ENCODE assay signal across 26 cellular contexts in the genomic region with DNA sequence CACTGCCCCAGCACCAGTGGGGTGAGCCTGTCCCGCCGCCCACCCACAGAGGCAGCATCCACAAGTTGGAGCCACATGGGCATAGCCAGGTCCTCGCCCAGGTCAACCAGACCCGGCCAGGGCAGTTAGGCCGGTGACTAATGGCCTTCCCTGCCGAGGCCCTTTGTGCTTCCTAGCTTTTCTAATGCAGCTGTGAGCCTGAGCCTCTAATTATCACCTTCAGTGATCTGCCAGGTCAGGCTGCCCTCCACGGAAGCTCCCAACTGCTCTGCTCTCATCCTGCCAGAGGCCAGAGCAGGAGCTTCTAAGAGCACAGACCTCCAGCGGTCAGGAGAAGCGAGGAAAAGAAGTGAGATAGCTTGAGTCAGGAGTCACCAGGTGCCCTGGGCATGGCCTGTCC.
DNase-seq lines count a peak whose midpoint lies in the region; ATAC-seq and TF ChIP-seq lines count a peak whose summit lies in the region.
"Had no signal": no experiment of that assay in that cellular context is flagged by ENCODE, and none has a peak within 500 bp of the region (broad histone marks: within the 10 kb centered on the region; RNA-seq: fewer than 3 reads in every experiment).

No MANE protein-coding gene starts in this region.

- TF ChIP-seq RAD21 in Ishikawa (IDR thresholded peaks at IDR 0.05; ENCODE audit: low read depth), result no peak

- H3K4me3 Mint-ChIP-seq in endodermal cell (no peak overlapping the region), neural progenitor cell (no peak overlapping the region)
- no peak overlapping the region for H3K4me3 Mint-ChIP-seq in activated T-helper 2 cell treated with anti-CD3 and anti-CD28 coated beads, Interferon-gamma antibody, Interleukin-2, Interleukin-4, amounts not matched to agents 10 μg/mL and 5 μg/mL and 100 μg/mL, durations not matched to agents 14 hours and 24 hours and 36 hours (ENCODE audit: low read depth)
- H3K4me3 Mint-ChIP-seq: CD4-positive, CD25-positive, alpha-beta regulatory T cell had no signal

- H3F3A ChIP-seq in neural progenitor cell (ENCODE audit: low read depth), result no peaks in the 10 kb centered on the region

- no peaks in the 10 kb centered on the region for H3K36me3 ChIP-seq in breast epithelium
- H3K36me3 ChIP-seq in mammary epithelial cell (ENCODE audit: insufficient read depth, low read length), result no peaks in the 10 kb centered on the region
- H3K36me3 ChIP-seq in endodermal cell (ENCODE audit: control insufficient read depth, insufficient read depth, low read length), result no peaks in the 10 kb centered on the region
- no peaks in the 10 kb centered on the region for H3K36me3 ChIP-seq in neural progenitor cell
- H3K36me3 ChIP-seq: BLaER1 had no signal

- TF ChIP-seq CTCF in breast epithelium (IDR thresholded peaks at IDR 0.05) (no peak), mammary epithelial cell (conservative IDR thresholded peaks at IDR 0.05 in 1 of 2, IDR thresholded peaks at IDR 0.05 in 1 of 2; ENCODE audit: extremely low read depth in 1 of 2, insufficient read depth in 1 of 2, low read depth in 1 of 2, low read length in 2 of 2) (no peak), endodermal cell (conservative IDR thresholded peaks at IDR 0.05) (no peak), neural progenitor cell (IDR thresholded peaks at IDR 0.05) (no peak)

- intact Hi-C loops in breast epithelium (cut with DNase I; ENCODE audit: low total_unique reads) (no loop called here), mammary epithelial cell (cut with micrococcal nuclease) (no loop called here)
- intact Hi-C loops in activated T-helper 2 cell treated with anti-CD3 and anti-CD28 coated beads, Interferon-gamma antibody, Interleukin-2, Interleukin-4, amounts not matched to agents 10 μg/mL and 5 μg/mL and 100 μg/mL, durations not matched to agents 14 hours and 24 hours and 36 hours (cut with micrococcal nuclease), result no loop called here

- TF ChIP-seq POLR2A in breast epithelium (IDR thresholded peaks at IDR 0.05), result no peak

- peak; percentile 81 for TF ChIP-seq EP300 in Ishikawa (IDR thresholded peaks at IDR 0.05; ENCODE audit: borderline replicate concordance)

- H3K4me3 ChIP-seq in breast epithelium (no peak overlapping the region), mammary epithelial cell (replicated peaks in 1 of 3; ENCODE audit: insufficient read depth in 1 of 3, low read depth in 2 of 3, low read length in 3 of 3) (no peak overlapping the region), endodermal cell (ENCODE audit: low read length) (no peak overlapping the region), neural progenitor cell (no peak overlapping the region)
- H3K4me3 ChIP-seq: BLaER1, GM23248, K562 had no signal

- dilution Hi-C loops in mammary epithelial cell (cut with HindIII; ENCODE audit: low sequenced_read_pairs), result no loop called here

- H3K9ac ChIP-seq in mammary epithelial cell (ENCODE audit: insufficient read depth, low read length) (no peak overlapping the region), endodermal cell (ENCODE audit: extremely low read depth, low read length, poor library complexity, severe bottlenecking) (no peak overlapping the region), neural progenitor cell (no peak overlapping the region)
- H3K9ac ChIP-seq: BLaER1, GM23248 had no signal

- no TSS peak for BruUV-seq in mammary epithelial cell (replicated peaks; lab: Mats Ljungman, UMichigan)

- H4K20me1 ChIP-seq in mammary epithelial cell (ENCODE audit: insufficient read depth, low read length) (no peaks in the 10 kb centered on the region), neural progenitor cell (ENCODE audit: low read depth) (no peaks in the 10 kb centered on the region)
- H4K20me1 ChIP-seq: BLaER1 had no signal

- H3K27ac ChIP-seq in breast epithelium (peak overlapping the region; percentile 41 to 58), mammary epithelial cell (ENCODE audit: insufficient read depth, low read depth, low read length) (no peak overlapping the region), endodermal cell (ENCODE audit: low read depth, low read length) (no peak overlapping the region), neural progenitor cell (no peak overlapping the region)
- H3K27ac ChIP-seq: BLaER1, GM23248 had no signal

- H3K4me1 ChIP-seq in breast epithelium (no peaks in the 10 kb centered on the region), mammary epithelial cell (ENCODE audit: insufficient read depth, low read length) (no peaks in the 10 kb centered on the region), endodermal cell (ENCODE audit: control insufficient read depth, insufficient read depth, low read length) (no peaks in the 10 kb centered on the region), neural progenitor cell (no peaks in the 10 kb centered on the region)

- H3K36me3 Mint-ChIP-seq in endodermal cell (ENCODE audit: low read depth) (no peaks in the 10 kb centered on the region), neural progenitor cell (no peaks in the 10 kb centered on the region)
- no peaks in the 10 kb centered on the region for H3K36me3 Mint-ChIP-seq in activated T-helper 2 cell treated with anti-CD3 and anti-CD28 coated beads, Interferon-gamma antibody, Interleukin-2, Interleukin-4, amounts not matched to agents 10 μg/mL and 5 μg/mL and 100 μg/mL, durations not matched to agents 14 hours and 24 hours and 36 hours (ENCODE audit: low read depth)
- H3K36me3 Mint-ChIP-seq: CD4-positive, CD25-positive, alpha-beta regulatory T cell had no signal

- ATAC-seq in HG03354 (IDR thresholded peaks at IDR 0.05; ENCODE audit: poor library complexity, severe bottlenecking, unreplicated experiment), result no peak
- ATAC-seq: K562 had no signal

- WGBS in mammary epithelial cell (ENCODE audit: low coverage, missing lambda C conversion rate), result 57% methylated on average over 7 of the region's 9 CpGs
- WGBS in endodermal cell (ENCODE audit: insufficient coverage in 1 of 2, insufficient read length in 1 of 2), 2 experiments, result 61 to 69% methylated on average over 8 to 9 of the region's 9 CpGs

- H2AFZ ChIP-seq in mammary epithelial cell (ENCODE audit: low read depth, low read length) (no peak overlapping the region), neural progenitor cell (replicated peaks) (no peak overlapping the region)
- H2AFZ ChIP-seq: GM23248 had no signal

- H3K9me3 ChIP-seq in breast epithelium (peaks cover 14 to 17% of the 10 kb centered on the region in 2 donors), mammary epithelial cell (replicated peaks; ENCODE audit: insufficient read depth, low read length) (peaks cover 46% of the 10 kb centered on the region), endodermal cell (ENCODE audit: control insufficient read depth, low read length) (peaks cover 17% of the 10 kb centered on the region), neural progenitor cell (ENCODE audit: low read depth) (no peaks in the 10 kb centered on the region)

- H3K9me3 Mint-ChIP-seq in endodermal cell (peaks cover 27% of the 10 kb centered on the region), neural progenitor cell (peaks cover 18% of the 10 kb centered on the region)
- H3K9me3 Mint-ChIP-seq in activated T-helper 2 cell treated with anti-CD3 and anti-CD28 coated beads, Interferon-gamma antibody, Interleukin-2, Interleukin-4, amounts not matched to agents 10 μg/mL and 5 μg/mL and 100 μg/mL, durations not matched to agents 14 hours and 24 hours and 36 hours, result no peaks in the 10 kb centered on the region

- H3K27me3 ChIP-seq in breast epithelium, result peaks cover 0 to 15% of the 10 kb centered on the region in 2 donors
- no peaks in the 10 kb centered on the region for H3K27me3 ChIP-seq in mammary epithelial cell (ENCODE audit: insufficient read depth, low read length)
- no peaks in the 10 kb centered on the region for H3K27me3 ChIP-seq in endodermal cell (ENCODE audit: control insufficient read depth, insufficient read depth, low read length, poor library complexity, severe bottlenecking)
- no peaks in the 10 kb centered on the region for H3K27me3 ChIP-seq in neural progenitor cell
- H3K27me3 ChIP-seq: BLaER1 had no signal

- no peaks in the 10 kb centered on the region for H3K4me1 Mint-ChIP-seq in endodermal cell
- no peaks in the 10 kb centered on the region for H3K4me1 Mint-ChIP-seq in neural progenitor cell
- H3K4me1 Mint-ChIP-seq in activated T-helper 2 cell treated with anti-CD3 and anti-CD28 coated beads, Interferon-gamma antibody, Interleukin-2, Interleukin-4, amounts not matched to agents 10 μg/mL and 5 μg/mL and 100 μg/mL, durations not matched to agents 14 hours and 24 hours and 36 hours (ENCODE audit: low read depth), result no peaks in the 10 kb centered on the region
- H3K4me1 Mint-ChIP-seq: CD4-positive, CD25-positive, alpha-beta regulatory T cell had no signal

- CTCF ChIA-PET in mammary epithelial cell (lab: Charles Lee; ENCODE audit: low non-redundant PET), result no interaction called here

- H3K79me2 ChIP-seq in mammary epithelial cell (ENCODE audit: insufficient read depth, low read length) (no peaks in the 10 kb centered on the region), neural progenitor cell (ENCODE audit: low read depth) (no peaks in the 10 kb centered on the region)

- H3K27me3 Mint-ChIP-seq in endodermal cell (ENCODE audit: insufficient read depth) (no peaks in the 10 kb centered on the region), neural progenitor cell (ENCODE audit: insufficient read depth, low read depth) (peaks cover 5% of the 10 kb centered on the region)
- no peaks in the 10 kb centered on the region for H3K27me3 Mint-ChIP-seq in activated T-helper 2 cell treated with anti-CD3 and anti-CD28 coated beads, Interferon-gamma antibody, Interleukin-2, Interleukin-4, amounts not matched to agents 10 μg/mL and 5 μg/mL and 100 μg/mL, durations not matched to agents 14 hours and 24 hours and 36 hours (ENCODE audit: low read depth)

- no peak overlapping the region for H3K4me2 ChIP-seq in mammary epithelial cell (ENCODE audit: insufficient read depth, low read depth, low read length)
- no peak overlapping the region for H3K4me2 ChIP-seq in neural progenitor cell
- H3K4me2 ChIP-seq: BLaER1 had no signal

- H3K27ac Mint-ChIP-seq in endodermal cell (no peak overlapping the region), neural progenitor cell (no peak overlapping the region)
- H3K27ac Mint-ChIP-seq in activated T-helper 2 cell treated with anti-CD3 and anti-CD28 coated beads, Interferon-gamma antibody, Interleukin-2, Interleukin-4, amounts not matched to agents 10 μg/mL and 5 μg/mL and 100 μg/mL, durations not matched to agents 14 hours and 24 hours and 36 hours, result no peak overlapping the region
- H3K27ac Mint-ChIP-seq: CD4-positive, CD25-positive, alpha-beta regulatory T cell had no signal

- peak in 1 of 2 donors; percentile 23 for DNase-seq in breast epithelium (ENCODE audit: low spot score in 2 of 2)
- DNase-seq in mammary epithelial cell, result no peak
- DNase-seq in endodermal cell, result peak; percentile 81
- DNase-seq in neural progenitor cell (ENCODE audit: low spot score), result peak; percentile 35
- DNase-seq in NAMALWA (ENCODE audit: low spot score), result no peak
- no peak for DNase-seq in activated T-helper 2 cell treated with anti-CD3 and anti-CD28 coated beads, Interferon-gamma antibody, Interleukin-2, Interleukin-4, amounts not matched to agents 10 μg/mL and 5 μg/mL and 100 μg/mL, durations not matched to agents 14 hours and 24 hours and 36 hours (ENCODE audit: low spot score)
- DNase-seq: CD4-positive, CD25-positive, alpha-beta regulatory T cell; DMS53; GM23248; HCEC 1CT; Kasumi-1; MV-4-11; NCI-H1105 treated with DMSO at 0.1 percent for 48 hours; NCI-H187; NCI-H2081 treated with DMSO at 0.1 percent for 48 hours; NCI-H2171; NCI-H345; NCI-H524; NCI-H774; RPMI8226; SHP77; T-helper 1 cell had no signal

- in situ Hi-C loops in mammary epithelial cell (cut with MboI; ENCODE audit: low sequenced_read_pairs in 2 of 2), result no loop called here

Comparison
In these comparisons a context has a peak if more than half of its experiments do, and no peak if none do; other contexts are left out.
1. H3K27ac ChIP-seq: peak in breast epithelium (2 of 2); none in mammary epithelial cell (single experiment), endodermal cell (single experiment) and neural progenitor cell (single experiment).
2. DNase-seq: peak in endodermal cell (single experiment) and neural progenitor cell (single experiment); none in mammary epithelial cell (single experiment), NAMALWA (single experiment) and activated T-helper 2 cell treated with anti-CD3 and anti-CD28 coated beads, Interferon-gamma antibody, Interleukin-2, Interleukin-4, amounts not matched to agents 10 μg/mL and 5 μg/mL and 100 μg/mL, durations not matched to agents 14 hours and 24 hours and 36 hours (single experiment).